ENCODE assay signal across 1 cellular context in the genomic region with DNA sequence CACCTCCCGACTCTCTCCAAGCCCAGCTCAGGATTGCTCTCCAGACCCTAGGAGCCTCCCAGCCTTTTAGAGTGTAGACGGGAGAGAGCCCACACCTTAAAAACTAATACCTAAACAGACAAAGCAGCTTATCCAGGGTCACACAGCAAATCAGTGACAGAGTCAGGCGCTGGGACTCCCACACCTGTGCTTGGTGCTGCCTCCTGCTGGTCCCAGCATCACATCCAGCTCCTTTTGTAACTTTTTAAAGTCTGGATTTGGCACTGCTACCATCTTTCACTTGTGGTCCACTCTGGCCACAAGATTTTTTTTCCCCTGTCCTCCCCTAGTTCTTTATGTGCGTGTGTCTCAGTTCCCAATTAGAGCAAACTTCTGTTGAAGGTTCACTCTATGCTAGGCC.
TF ChIP-seq lines count a peak whose summit lies in the region.

No MANE protein-coding gene starts in this region.

TF ChIP-seq in HCT116, 20 proteins besides CTCF, POLR2A, EP300 and RAD21 (continued from another document):
- TF ChIP-seq, protein P1, sequence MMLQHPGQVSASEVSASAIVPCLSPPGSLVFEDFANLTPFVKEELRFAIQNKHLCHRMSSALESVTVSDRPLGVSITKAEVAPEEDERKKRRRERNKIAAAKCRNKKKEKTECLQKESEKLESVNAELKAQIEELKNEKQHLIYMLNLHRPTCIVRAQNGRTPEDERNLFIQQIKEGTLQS (IDR thresholded peaks at IDR 0.05), result no peak
- TF ChIP-seq EZH2 (IDR thresholded peaks at IDR 0.05), result no peak
- no peak for TF ChIP-seq TCF7L2 (IDR thresholded peaks at IDR 0.05; ENCODE audit: borderline replicate concordance, extremely low read depth, insufficient read depth, insufficient read length)
- TF ChIP-seq, protein P2, sequence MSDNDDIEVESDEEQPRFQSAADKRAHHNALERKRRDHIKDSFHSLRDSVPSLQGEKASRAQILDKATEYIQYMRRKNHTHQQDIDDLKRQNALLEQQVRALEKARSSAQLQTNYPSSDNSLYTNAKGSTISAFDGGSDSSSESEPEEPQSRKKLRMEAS (IDR thresholded peaks at IDR 0.05), result no peak
- no peak for TF ChIP-seq FOSL1 (IDR thresholded peaks at IDR 0.05; ENCODE audit: low read depth)
- TF ChIP-seq CBX3 (IDR thresholded peaks at IDR 0.05; ENCODE audit: low read depth), result no peak
- TF ChIP-seq, protein P3, sequence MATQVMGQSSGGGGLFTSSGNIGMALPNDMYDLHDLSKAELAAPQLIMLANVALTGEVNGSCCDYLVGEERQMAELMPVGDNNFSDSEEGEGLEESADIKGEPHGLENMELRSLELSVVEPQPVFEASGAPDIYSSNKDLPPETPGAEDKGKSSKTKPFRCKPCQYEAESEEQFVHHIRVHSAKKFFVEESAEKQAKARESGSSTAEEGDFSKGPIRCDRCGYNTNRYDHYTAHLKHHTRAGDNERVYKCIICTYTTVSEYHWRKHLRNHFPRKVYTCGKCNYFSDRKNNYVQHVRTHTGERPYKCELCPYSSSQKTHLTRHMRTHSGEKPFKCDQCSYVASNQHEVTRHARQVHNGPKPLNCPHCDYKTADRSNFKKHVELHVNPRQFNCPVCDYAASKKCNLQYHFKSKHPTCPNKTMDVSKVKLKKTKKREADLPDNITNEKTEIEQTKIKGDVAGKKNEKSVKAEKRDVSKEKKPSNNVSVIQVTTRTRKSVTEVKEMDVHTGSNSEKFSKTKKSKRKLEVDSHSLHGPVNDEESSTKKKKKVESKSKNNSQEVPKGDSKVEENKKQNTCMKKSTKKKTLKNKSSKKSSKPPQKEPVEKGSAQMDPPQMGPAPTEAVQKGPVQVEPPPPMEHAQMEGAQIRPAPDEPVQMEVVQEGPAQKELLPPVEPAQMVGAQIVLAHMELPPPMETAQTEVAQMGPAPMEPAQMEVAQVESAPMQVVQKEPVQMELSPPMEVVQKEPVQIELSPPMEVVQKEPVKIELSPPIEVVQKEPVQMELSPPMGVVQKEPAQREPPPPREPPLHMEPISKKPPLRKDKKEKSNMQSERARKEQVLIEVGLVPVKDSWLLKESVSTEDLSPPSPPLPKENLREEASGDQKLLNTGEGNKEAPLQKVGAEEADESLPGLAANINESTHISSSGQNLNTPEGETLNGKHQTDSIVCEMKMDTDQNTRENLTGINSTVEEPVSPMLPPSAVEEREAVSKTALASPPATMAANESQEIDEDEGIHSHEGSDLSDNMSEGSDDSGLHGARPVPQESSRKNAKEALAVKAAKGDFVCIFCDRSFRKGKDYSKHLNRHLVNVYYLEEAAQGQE (IDR thresholded peaks at IDR 0.05; ENCODE audit: low read depth), result no peak
- TF ChIP-seq SP1 (IDR thresholded peaks at IDR 0.05; ENCODE audit: low read depth), result no peak
- no peak for TF ChIP-seq CEBPB (IDR thresholded peaks at IDR 0.05; ENCODE audit: low read depth)
- TF ChIP-seq ELF1 (IDR thresholded peaks at IDR 0.05; ENCODE audit: borderline replicate concordance, low read depth), result no peak
- TF ChIP-seq JUND (IDR thresholded peaks at IDR 0.05), result no peak
- no peak for TF ChIP-seq SRF (IDR thresholded peaks at IDR 0.05; ENCODE audit: low read depth)
- TF ChIP-seq POLR2AphosphoS5 (IDR thresholded peaks at IDR 0.05; ENCODE audit: low read depth, low read length), result no peak
